In genomic region chr15:65613365-65613764, GRCh38 we compare ENCODE assay signal across 15 cellular contexts.
"Had no signal": no experiment of that assay in that cellular context is flagged by ENCODE, and none has a peak within 500 bp of the region (broad histone marks: within the 10 kb centered on the region; RNA-seq: fewer than 3 reads in every experiment).

No MANE protein-coding gene starts in this region.

- H3K4me3 Mint-ChIP-seq: activated naive CD8-positive, alpha-beta T cell treated with anti-CD3 and anti-CD28 coated beads, Interleukin-2, amount 10 ng/mL, durations not matched to agents 7 days and 5 days; endodermal cell had no signal

- H3K27me3 ChIP-seq: breast epithelium, neutrophil had no signal

- ATAC-seq: esophagus mucosa, T-cell had no signal

- H3K36me3 Mint-ChIP-seq: activated naive CD8-positive, alpha-beta T cell treated with anti-CD3 and anti-CD28 coated beads, Interleukin-2, amount 10 ng/mL, durations not matched to agents 7 days and 5 days; T-cell; type B pancreatic cell had no signal

- H3K27me3 Mint-ChIP-seq: activated naive CD8-positive, alpha-beta T cell treated with anti-CD3 and anti-CD28 coated beads, Interleukin-2, amount 10 ng/mL, durations not matched to agents 7 days and 5 days; T-cell; type B pancreatic cell had no signal

- H3K9me3 Mint-ChIP-seq: activated naive CD8-positive, alpha-beta T cell treated with anti-CD3 and anti-CD28 coated beads, Interleukin-2, amount 10 ng/mL, durations not matched to agents 7 days and 5 days; T-cell; type B pancreatic cell had no signal

- H3K9me3 ChIP-seq: breast epithelium, neutrophil had no signal

- H3K4me3 ChIP-seq: breast epithelium, skin epidermis had no signal

- DNase-seq: activated CD4-positive, alpha-beta T cell treated with anti-CD3 and anti-CD28 coated beads, Interleukin-2, amount 50 U/mL, for 1 hour; activated gamma-delta T cell; activated naive CD8-positive, alpha-beta T cell treated with anti-CD3 and anti-CD28 coated beads, Interleukin-2, amount 10 ng/mL, durations not matched to agents 7 days and 5 days; activated T-cell treated with anti-CD3 and anti-CD28 coated beads, Interleukin-2, amount 50 U/mL, for 1 hour; aorta; endodermal cell; hypothalamus; kidney glomerular epithelial cell; T-cell; T1000 had no signal

- H3K36me3 ChIP-seq: breast epithelium, neutrophil had no signal

- H3K27ac Mint-ChIP-seq: activated naive CD8-positive, alpha-beta T cell treated with anti-CD3 and anti-CD28 coated beads, Interleukin-2, amount 10 ng/mL, durations not matched to agents 7 days and 5 days; endodermal cell had no signal

- H3K27ac ChIP-seq: neutrophil had no signal
